In the genomic region with DNA sequence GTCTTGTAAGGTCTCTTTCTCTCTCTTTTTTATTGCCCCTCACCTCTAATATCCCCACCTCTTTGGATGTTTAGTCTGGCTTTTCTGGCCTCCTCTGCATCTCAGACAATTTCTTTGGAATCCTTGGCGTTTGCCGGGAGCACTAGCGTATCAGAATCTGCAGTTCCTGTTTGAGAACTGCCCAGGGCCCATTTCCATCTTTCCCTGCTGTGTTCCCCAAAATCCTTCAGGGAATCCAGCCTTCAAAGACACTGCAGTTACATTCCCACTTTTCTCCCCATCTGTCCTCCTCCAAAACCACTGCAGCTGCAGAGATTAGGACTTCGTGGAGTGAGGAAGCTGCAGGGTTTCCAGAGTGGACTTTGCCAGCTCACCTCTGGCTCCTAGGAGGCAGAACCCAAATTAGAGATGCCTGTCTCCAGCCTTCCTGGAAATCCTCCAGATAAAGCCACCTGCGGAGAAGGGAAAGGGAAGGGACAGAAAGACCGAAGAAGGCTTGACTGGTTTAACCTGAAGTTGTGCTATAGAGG, we compare ENCODE assay signal across 1 cellular context.
TF ChIP-seq lines count a peak whose summit lies in the region.

No MANE protein-coding gene starts in this region.

TF ChIP-seq in HCT116, 20 proteins besides CTCF, POLR2A, EP300 and RAD21:
- TF ChIP-seq REST (IDR thresholded peaks at IDR 0.05; ENCODE audit: low read depth) (no peak), ZNF274 (IDR thresholded peaks at IDR 0.05; ENCODE audit: low read depth, low read length) (no peak), MAX (IDR thresholded peaks at IDR 0.05) (no peak), SP1 (IDR thresholded peaks at IDR 0.05; ENCODE audit: low read depth) (no peak), EGR1 (IDR thresholded peaks at IDR 0.05; ENCODE audit: low read depth) (no peak), EZH2 (IDR thresholded peaks at IDR 0.05) (no peak), ZBTB33 (IDR thresholded peaks at IDR 0.05; ENCODE audit: extremely low read depth, insufficient replicate concordance, low read length) (no peak), TCF7L2 (IDR thresholded peaks at IDR 0.05; ENCODE audit: borderline replicate concordance, extremely low read depth, insufficient read depth, insufficient read length) (no peak)
